9 cellular contexts compared by ENCODE assay signal in genomic region chr16:84514874-84515835, GRCh38. TPM values are rescaled to one million over a fixed set of nuclear protein-coding genes. Genes with fewer than 3 reads are reported as not detected.
DNase-seq lines count a peak whose midpoint lies in the region; ATAC-seq and TF ChIP-seq lines count a peak whose summit lies in the region.
"Had no signal": no experiment of that assay in that cellular context is flagged by ENCODE, and none has a peak within 500 bp of the region (broad histone marks: within the 10 kb centered on the region; RNA-seq: fewer than 3 reads in every experiment).

No MANE protein-coding gene starts in this region.

- no peaks in the 10 kb centered on the region for H3K9me3 Mint-ChIP-seq in CD8-positive, alpha-beta T cell

- peak overlapping the region; percentile 4 for H3K4me3 ChIP-seq in CD8-positive, alpha-beta T cell (ENCODE audit: low read depth, low read length)
- H3K4me3 ChIP-seq in effector memory CD4-positive, alpha-beta T cell (ENCODE audit: insufficient read depth, low read depth, low read length, poor library complexity, severe bottlenecking) = peak overlapping the region; percentile 7
- H3K4me3 ChIP-seq in uterus = no peak overlapping the region
- H3K4me3 ChIP-seq: tibial artery had no signal

- DNase-seq in CD8-positive, alpha-beta T cell = peak; percentile 61 to 92 (median 81)
- peak; percentile 61 for DNase-seq in activated CD4-positive, CD25-positive, alpha-beta regulatory T cell treated with anti-CD3 and anti-CD28 coated beads, Interleukin-2, amount 50 U/mL, for 16 hours (ENCODE audit: low read depth, low spot score)
- DNase-seq in effector memory CD4-positive, alpha-beta T cell = peak; percentile 59 to 74 (median 60)
- DNase-seq in stimulated activated CD4-positive, alpha-beta T cell treated with anti-CD3 and anti-CD28 coated beads, TNF-alpha, amount 100 ng/mL, for 1 hour (ENCODE audit: low read depth in 3 of 3, low spot score in 1 of 3) = peak; percentile 52 to 68 (median 64)
- no peak for DNase-seq in uterus
- no peak for DNase-seq in RKO (ENCODE audit: low spot score)

- no peaks in the 10 kb centered on the region for H3K36me3 Mint-ChIP-seq in CD8-positive, alpha-beta T cell

- peaks cover 86% of the 10 kb centered on the region for H3K4me1 ChIP-seq in CD8-positive, alpha-beta T cell (ENCODE audit: insufficient read depth, low read length)
- peaks cover 41% of the 10 kb centered on the region for H3K4me1 ChIP-seq in effector memory CD4-positive, alpha-beta T cell (ENCODE audit: control insufficient read depth, insufficient read depth, low read length, poor library complexity, severe bottlenecking)
- H3K4me1 ChIP-seq in uterus = no peaks in the 10 kb centered on the region

- no peaks in the 10 kb centered on the region for H3K36me3 ChIP-seq in CD8-positive, alpha-beta T cell (ENCODE audit: insufficient read depth, low read length)
- H3K36me3 ChIP-seq in effector memory CD4-positive, alpha-beta T cell (ENCODE audit: control insufficient read depth, insufficient read depth, low read length) = no peaks in the 10 kb centered on the region
- no peaks in the 10 kb centered on the region for H3K36me3 ChIP-seq in uterus
- H3K36me3 ChIP-seq: tibial artery had no signal

- H3K27me3 Mint-ChIP-seq in CD8-positive, alpha-beta T cell (ENCODE audit: low read depth) = no peaks in the 10 kb centered on the region

- H3K4me1 Mint-ChIP-seq in CD8-positive, alpha-beta T cell (ENCODE audit: low read depth) = peaks cover 80% of the 10 kb centered on the region

- no peaks in the 10 kb centered on the region for H3K27me3 ChIP-seq in CD8-positive, alpha-beta T cell (ENCODE audit: insufficient read depth, low read length)
- no peaks in the 10 kb centered on the region for H3K27me3 ChIP-seq in effector memory CD4-positive, alpha-beta T cell (replicated peaks; ENCODE audit: control insufficient read depth, insufficient read depth, low read length, poor library complexity, severe bottlenecking)
- no peaks in the 10 kb centered on the region for H3K27me3 ChIP-seq in uterus
- H3K27me3 ChIP-seq: tibial artery had no signal

- peak overlapping the region; percentile 65 for H3K4me3 Mint-ChIP-seq in CD8-positive, alpha-beta T cell

- intact Hi-C loops in CD8-positive, alpha-beta T cell (cut with DNase I, micrococcal nuclease) = loop anchor here (1.0 to 10.0 kb wide), 2 partner anchors 11 to 1040 kb away; partner anchors contain the start of gene MEAK7 (in 1 of the 2)
- intact Hi-C loops in uterus (cut with DNase I; ENCODE audit: low total_unique reads) = loop anchor here (5.0 to 10.0 kb wide), 2 partner anchors 107 to 210 kb away; no protein-coding TSS in a partner anchor

- no peaks in the 10 kb centered on the region for H3K9me3 ChIP-seq in CD8-positive, alpha-beta T cell (ENCODE audit: low read length)
- H3K9me3 ChIP-seq in effector memory CD4-positive, alpha-beta T cell (ENCODE audit: control insufficient read depth, low read length) = no peaks in the 10 kb centered on the region
- no peaks in the 10 kb centered on the region for H3K9me3 ChIP-seq in uterus
- H3K9me3 ChIP-seq: tibial artery had no signal

- H3K27ac ChIP-seq in CD8-positive, alpha-beta T cell (ENCODE audit: low read depth, low read length) = peak overlapping the region; percentile 48
- peak overlapping the region; percentile 66 for H3K27ac ChIP-seq in effector memory CD4-positive, alpha-beta T cell (ENCODE audit: insufficient read depth, low read length, poor library complexity, severe bottlenecking)
- no peak overlapping the region for H3K27ac ChIP-seq in uterus
- H3K27ac ChIP-seq: tibial artery had no signal

- POLR2A ChIA-PET in CD8-positive, alpha-beta T cell (lab: Charles Lee) = interaction anchor here (1.4 to 3.7 kb wide), 8 partner anchors 10 to 134 kb away, joined by 4 to 20 read pairs (median 8); partner anchors contain the start of genes COTL1, KLHL36 and MEAK7

- peak overlapping the region; percentile 95 for H3K27ac Mint-ChIP-seq in CD8-positive, alpha-beta T cell

- TF ChIP-seq CTCF in CD8-positive, alpha-beta T cell (IDR thresholded peaks at IDR 0.05) = no peak
- TF ChIP-seq CTCF in uterus (IDR thresholded peaks at IDR 0.05) = no peak

- TF ChIP-seq POLR2A in uterus (IDR thresholded peaks at IDR 0.05) = no peak

- CTCF ChIA-PET in CD8-positive, alpha-beta T cell (lab: Charles Lee) = interaction anchor here (0.7 to 18.5 kb wide), 11 partner anchors 10 to 223 kb away, joined by 3 to 392 read pairs (median 3); partner anchors contain the start of genes COTL1 and MEAK7

- peak; percentile 87 for ATAC-seq in CD8-positive, alpha-beta T cell
- peak; percentile 90 for ATAC-seq in GM19463 (IDR thresholded peaks at IDR 0.05; ENCODE audit: unreplicated experiment)
- peak; percentile 95 for ATAC-seq in HG03571 (IDR thresholded peaks at IDR 0.05; ENCODE audit: unreplicated experiment)

RNA-seq across cellular contexts. Expression of gene MEAK7, which starts 10.7 kb away (rescaled TPM):
- 1 to 10 TPM; 2.1 to 2.2 TPM for total RNA-seq in CD8-positive, alpha-beta T cell
- 10 to 100 TPM; 11.3 to 26.8 (median 21.4) TPM for total RNA-seq in uterus

Comparison
In these comparisons a context has a peak if more than half of its experiments do, and no peak if none do; other contexts are left out.
1. DNase-seq: peak in CD8-positive, alpha-beta T cell (7 of 7), activated CD4-positive, CD25-positive, alpha-beta regulatory T cell treated with anti-CD3 and anti-CD28 coated beads, Interleukin-2, amount 50 U/mL, for 16 hours (single experiment), effector memory CD4-positive, alpha-beta T cell (3 of 3) and stimulated activated CD4-positive, alpha-beta T cell treated with anti-CD3 and anti-CD28 coated beads, TNF-alpha, amount 100 ng/mL, for 1 hour (3 of 3); none in uterus (0 of 2) and RKO (single experiment).
2. H3K27ac ChIP-seq: peak in CD8-positive, alpha-beta T cell (single experiment) and effector memory CD4-positive, alpha-beta T cell (single experiment); none in uterus (0 of 2).
3. H3K4me3 ChIP-seq: peak in CD8-positive, alpha-beta T cell (single experiment) and effector memory CD4-positive, alpha-beta T cell (single experiment); none in uterus (0 of 2).
4. Peak in every context shown above with its lines, with median percentiles within 50 percentile points of each other: ATAC-seq.